In the genomic region with DNA sequence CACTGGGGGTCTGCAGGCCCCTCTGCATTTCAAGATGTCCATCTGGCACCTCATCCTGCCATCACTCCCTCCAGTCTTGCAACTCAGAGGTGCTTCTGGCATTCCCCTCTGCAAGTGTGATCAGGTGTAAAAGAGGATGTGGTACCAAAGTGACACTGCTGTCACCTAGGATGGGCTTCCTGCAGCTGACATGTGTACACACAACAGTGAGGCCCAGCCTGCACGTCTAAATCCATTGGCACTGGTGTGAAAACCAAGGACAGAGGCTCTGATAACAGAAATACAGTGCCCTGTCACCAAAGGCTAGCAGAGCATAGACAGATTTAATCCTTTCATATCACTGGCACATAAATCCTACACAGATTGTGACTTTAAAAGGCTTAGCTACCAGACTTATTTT, we compare ENCODE assay signal across 18 cellular contexts.
DNase-seq lines count a peak whose midpoint lies in the region; ATAC-seq, FAIRE-seq and TF ChIP-seq lines count a peak whose summit lies in the region.
"Had no signal": no experiment of that assay in that cellular context is flagged by ENCODE, and none has a peak within 500 bp of the region (broad histone marks: within the 10 kb centered on the region; RNA-seq: fewer than 3 reads in every experiment).

No MANE protein-coding gene starts in this region.

- H3K9me3 ChIP-seq in pancreas = no peaks in the 10 kb centered on the region
- H3K9me3 ChIP-seq in T-helper 17 cell (ENCODE audit: control insufficient read depth, low read length, poor library complexity, severe bottlenecking) = no peaks in the 10 kb centered on the region

- no peaks in the 10 kb centered on the region for H3K36me3 ChIP-seq in pancreas

- H3K4me1 Mint-ChIP-seq in T-helper 17 cell = peaks cover 3% of the 10 kb centered on the region

- DNase-seq in GM12865 (ENCODE audit: low read depth) = peak; percentile 47
- no peak for DNase-seq in left cardiac atrium
- no peak for DNase-seq in KG1 (lab: John Stamatoyannopoulos, UW)
- DNase-seq in pancreas = no peak
- DNase-seq in SKM-1 treated with dmso at 0.1 percent for 144 hours (lab: John Stamatoyannopoulos, UW; ENCODE audit: unreplicated experiment) = no peak
- no peak for DNase-seq in T-helper 17 cell
- DNase-seq: activated CD4-positive, alpha-beta T cell treated with anti-CD3 and anti-CD28 coated beads for 4 hours; cerebellar nuclear complex; foreskin fibroblast; NCI-H1105; NCI-H2171 treated with DMSO at 0.1 percent for 48 hours; SHP77 treated with DMSO at 0.1 percent for 48 hours; T-helper 9 cell had no signal

- H3K27ac Mint-ChIP-seq in T-helper 17 cell = no peak overlapping the region

- FAIRE-seq in pancreas (lab: Jason Lieb, UNC) = no peak
- FAIRE-seq: G401.6, H1 had no signal

- TF ChIP-seq CTCF in GM12865 (IDR thresholded peaks at IDR 0.05; ENCODE audit: insufficient read depth, low read depth, low read length, missing control alignments) (no peak), pancreas (IDR thresholded peaks at IDR 0.05) (no peak)

- WGBS in pancreas, 2 donors = 0 to 10% methylated on average over 1 of the region's 1 CpG

- no peak overlapping the region for H3K4me3 Mint-ChIP-seq in T-helper 17 cell

- no peaks in the 10 kb centered on the region for H3K36me3 Mint-ChIP-seq in T-helper 17 cell (ENCODE audit: low read depth)

- peaks cover 0 to 8% (median 0%) of the 10 kb centered on the region in 4 donors for H3K27me3 ChIP-seq in pancreas

- peak; percentile 68 for ATAC-seq in GM19043 (IDR thresholded peaks at IDR 0.05; ENCODE audit: low read depth, unreplicated experiment)
- peak; percentile 75 for ATAC-seq in HG03139 (IDR thresholded peaks at IDR 0.05; ENCODE audit: unreplicated experiment)
- ATAC-seq in left cardiac atrium = peak; percentile 66 to 83
- no peak for ATAC-seq in pancreas
- ATAC-seq in T-helper 17 cell = no peak

- H3K27me3 Mint-ChIP-seq in T-helper 17 cell = peaks cover 49% of the 10 kb centered on the region

- H3K4me1 ChIP-seq in pancreas = no peaks in the 10 kb centered on the region

- intact Hi-C loops in left cardiac atrium (cut with DNase I) (no loop called here), pancreas (cut with DNase I) (no loop called here)

- no peak overlapping the region for H3K27ac ChIP-seq in pancreas
- H3K27ac ChIP-seq: KMS-11 had no signal

- H3K4me3 ChIP-seq in GM12865 (ENCODE audit: low read depth, low read length) = no peak overlapping the region
- H3K4me3 ChIP-seq in pancreas = no peak overlapping the region

Comparison
In these comparisons a context has a peak if more than half of its experiments do, and no peak if none do; other contexts are left out.
1. ATAC-seq: peak in GM19043 (single experiment), HG03139 (single experiment) and left cardiac atrium (2 of 2); none in pancreas (0 of 4) and T-helper 17 cell (single experiment).